Comparison of ENCODE assay signal across 8 cellular contexts in the genomic region with DNA sequence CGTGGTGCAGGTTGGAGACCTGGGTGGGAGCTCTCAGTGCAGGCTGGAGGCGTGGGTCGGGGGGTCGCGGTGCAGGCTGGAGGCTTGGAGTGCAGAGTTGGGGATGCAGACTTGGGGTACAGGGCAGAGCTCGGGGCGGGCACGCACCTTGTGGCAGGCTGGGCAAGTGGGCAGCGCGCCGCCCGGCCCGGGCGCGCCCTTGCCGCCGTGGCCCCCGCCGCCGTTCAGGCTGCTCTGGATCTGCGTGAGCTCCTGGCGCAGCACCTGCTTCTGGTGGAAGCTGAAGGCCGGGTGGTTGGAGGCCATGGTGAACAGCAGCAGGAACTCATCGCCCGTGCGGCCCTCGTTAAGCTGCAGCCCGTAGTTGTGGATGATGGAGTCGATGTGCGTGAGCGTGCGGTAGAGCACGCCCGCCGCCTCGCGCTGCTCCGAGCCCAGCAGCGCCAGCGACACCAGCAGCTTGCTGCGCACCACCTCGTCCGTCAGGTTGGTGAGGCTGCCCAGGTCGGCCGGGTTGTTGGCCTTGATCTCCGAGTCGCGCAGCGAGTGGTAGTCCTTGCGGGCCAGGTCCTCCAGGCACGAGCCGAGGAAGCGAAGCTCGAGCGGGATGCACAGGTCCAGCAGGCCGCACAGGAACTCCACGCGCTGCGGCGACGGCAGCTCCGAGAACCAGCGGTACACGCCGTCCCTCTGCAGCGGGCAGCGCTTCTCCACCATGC. TPM values are rescaled to one million over a fixed set of nuclear protein-coding genes. Genes with fewer than 3 reads are reported as not detected.
A peak's percentile ranks its signal among the peaks of the same experiment; 100 is the strongest.
DNase-seq lines count a peak whose midpoint lies in the region; FAIRE-seq and TF ChIP-seq lines count a peak whose summit lies in the region.
"Not testable (repeated sequence)": the region's sequence is repeated elsewhere in the genome, so short reads cannot be mapped to it uniquely, and the experiment has no call there.

No MANE protein-coding gene starts in this region.

- H3K4me3 ChIP-seq in BLaER1 treated with 17β-estradiol and CSF1 and Interleukin-3, amounts not matched to agents 10 nM and 100 nM = peak overlapping the region; percentile 48 to 83 (median 58)
- peak overlapping the region; percentile 57 for H3K4me3 ChIP-seq in SK-N-MC
- peak overlapping the region; percentile 56 for H3K4me3 ChIP-seq in ectodermal cell (ENCODE audit: insufficient read depth, low read depth, low read length)
- H3K4me3 ChIP-seq in iPS-11a (ENCODE audit: low read depth, low read length) = peak overlapping the region; percentile 47

- not testable (repeated sequence) for H3K27me3 Mint-ChIP-seq in neural crest cell (ENCODE audit: low read depth)

- H3K9ac ChIP-seq in BLaER1 treated with 17β-estradiol and CSF1 and Interleukin-3, amounts not matched to agents 10 nM and 100 nM = peak overlapping the region in 10 of 11 experiments; percentile 33 to 79 (median 66); a peak in 16 of 22 replicates
- H3K9ac ChIP-seq in SK-N-MC (ENCODE audit: insufficient read length) = not testable (repeated sequence)

- DNase-seq in HTR-8/SVneo (ENCODE audit: insufficient read length, low spot score); SK-N-MC (ENCODE audit: low read depth, low spot score); neural crest cell (ENCODE audit: low read depth, low spot score): not testable (repeated sequence)
- DNase-seq in activated effector memory CD4-positive, alpha-beta T cell treated with anti-CD3 and anti-CD28 coated beads, Interleukin-2, amount 50 U/mL, for 16 hours = peak; percentile 70
- DNase-seq in stimulated activated naive CD4-positive, alpha-beta T cell treated with Interleukin-2 at 50 U/mL for 16 hours (lab: John Stamatoyannopoulos, UW) = peak; percentile 8

- H3K4me3 Mint-ChIP-seq in neural crest cell = peak overlapping the region; percentile 87

- not testable (repeated sequence) for H3K27ac Mint-ChIP-seq in neural crest cell (ENCODE audit: unreplicated experiment)

- 14 to 15% methylated on average over 67 of the region's 67 CpGs for WGBS in ectodermal cell, 2 experiments

- H3K4me1 Mint-ChIP-seq in neural crest cell = peaks cover 44% of the 10 kb centered on the region

- not testable (repeated sequence) for TF ChIP-seq CTCF in neural crest cell (conservative IDR thresholded peaks at IDR 0.05)

- H3K4me2 ChIP-seq in BLaER1 treated with 17β-estradiol and CSF1 and Interleukin-3, amounts not matched to agents 10 nM and 100 nM = peak overlapping the region; percentile 80 to 99 (median 89)

- FAIRE-seq in HTR-8/SVneo (lab: Jason Lieb, UNC) = peak; percentile 62

- not testable (repeated sequence) for H3K9me3 ChIP-seq in BLaER1 treated with 17β-estradiol and CSF1 and Interleukin-3, amounts not matched to agents 10 nM and 100 nM (replicated peaks in 1 of 11); SK-N-MC (ENCODE audit: low read depth, low read length); ectodermal cell (ENCODE audit: control insufficient read depth, low read length)

- H3K36me3 ChIP-seq in BLaER1 treated with 17β-estradiol and CSF1 and Interleukin-3, amounts not matched to agents 10 nM and 100 nM; SK-N-MC (ENCODE audit: insufficient read depth, low read length); ectodermal cell (ENCODE audit: control insufficient read depth, insufficient read depth, low read length): not testable (repeated sequence)

- peak overlapping the region in 3 of 11 experiments; percentile 6 to 49 (median 28); a peak in 3 of 22 replicates for H3K27ac ChIP-seq in BLaER1 treated with 17β-estradiol and CSF1 and Interleukin-3, amounts not matched to agents 10 nM and 100 nM
- H3K27ac ChIP-seq in SK-N-MC; ectodermal cell (ENCODE audit: insufficient read depth, low read depth, low read length, poor library complexity, severe bottlenecking): not testable (repeated sequence)

- H4K20me1 ChIP-seq in BLaER1 treated with 17β-estradiol and CSF1 and Interleukin-3, amounts not matched to agents 10 nM and 100 nM = peaks cover 51 to 74% (median 61%) of the 10 kb centered on the region in 11 experiments

- peaks cover 0 to 74% (median 0%) of the 10 kb centered on the region in 11 experiments; a peak in 8 of 22 replicates for H3K27me3 ChIP-seq in BLaER1 treated with 17β-estradiol and CSF1 and Interleukin-3, amounts not matched to agents 10 nM and 100 nM
- not testable (repeated sequence) for H3K27me3 ChIP-seq in ectodermal cell (ENCODE audit: control insufficient read depth, insufficient read depth, low read length, poor library complexity, severe bottlenecking)

- peaks cover 40 to 71% (median 56%) of the 10 kb centered on the region in 10 experiments for H3K4me1 ChIP-seq in BLaER1 treated with 17β-estradiol and CSF1 and Interleukin-3, amounts not matched to agents 10 nM and 100 nM
- peaks cover 30% of the 10 kb centered on the region for H3K4me1 ChIP-seq in ectodermal cell (ENCODE audit: control insufficient read depth, insufficient read depth, low read length)

- H3K9me3 Mint-ChIP-seq in neural crest cell = not testable (repeated sequence)

- H3K36me3 Mint-ChIP-seq in neural crest cell (ENCODE audit: low read depth) = not testable (repeated sequence)

RNA-seq across cellular contexts. Expression of gene ZCCHC14, which starts 1.1 kb away (rescaled TPM):
- polyA plus RNA-seq in ectodermal cell (2013, experiment 1 of 4) = 29.4 TPM
- 30.7 TPM for polyA plus RNA-seq in ectodermal cell (2013, experiment 2 of 4)
- polyA plus RNA-seq in ectodermal cell (2013, experiment 3 of 4) = 28.2 TPM
- polyA plus RNA-seq in ectodermal cell (2013, experiment 4 of 4) = 29.3 TPM
- 45.5 and 46.9 TPM in 2 replicates for total RNA-seq in neural crest cell
